ENCODE assay signal across 9 cellular contexts in genomic region chr4:3766791-3767561, GRCh38. TPM values are rescaled to one million over a fixed set of nuclear protein-coding genes. Genes with fewer than 3 reads are reported as not detected.
DNase-seq lines count a peak whose midpoint lies in the region; ATAC-seq, FAIRE-seq and TF ChIP-seq lines count a peak whose summit lies in the region.
"Had no signal": no experiment of that assay in that cellular context is flagged by ENCODE, and none has a peak within 500 bp of the region (broad histone marks: within the 10 kb centered on the region; RNA-seq: fewer than 3 reads in every experiment).

No MANE protein-coding gene starts in this region.

- TF ChIP-seq CTCF in gastrocnemius medialis (IDR thresholded peaks at IDR 0.05 in 4 of 5, conservative IDR thresholded peaks at IDR 0.05 in 1 of 5) = no peak

- peaks cover 0 to 3% of the 10 kb centered on the region in 2 donors for H3K4me1 ChIP-seq in gastrocnemius medialis

- FAIRE-seq in GM19239 (lab: Jason Lieb, UNC) (no peak), H54 (lab: Jason Lieb, UNC) (no peak)

- H3K9me3 ChIP-seq in SK-N-MC (ENCODE audit: low read depth, low read length) (no peaks in the 10 kb centered on the region), gastrocnemius medialis (no peaks in the 10 kb centered on the region)

- no peaks in the 10 kb centered on the region for H3K36me3 ChIP-seq in SK-N-MC (ENCODE audit: insufficient read depth, low read length)
- H3K36me3 ChIP-seq in gastrocnemius medialis = no peaks in the 10 kb centered on the region

- H3K4me3 ChIP-seq in SK-N-MC = 0 out of 2 replicates have a peak overlapping the region, but pooled peaks have one; percentile 18
- H3K4me3 ChIP-seq in gastrocnemius medialis = peak overlapping the region in 3 of 4 donors; percentile 33 to 42 (median 42)

- TF ChIP-seq POLR2A in gastrocnemius medialis (IDR thresholded peaks at IDR 0.05) (no peak), H54 (IDR thresholded peaks at IDR 0.05; ENCODE audit: low read depth, low read length) (no peak)

- no peak overlapping the region for H3K27ac ChIP-seq in SK-N-MC
- H3K27ac ChIP-seq in gastrocnemius medialis = peak overlapping the region in 1 of 4 donors; percentile 54

- in situ Hi-C loops in gastrocnemius medialis (cut with MboI; ENCODE audit: low sequenced_read_pairs in 4 of 4) = no loop called here

- DNase-seq in GM19239 (ENCODE audit: insufficient read length, low spot score) (peak; percentile 52), SK-N-MC (ENCODE audit: low read depth, low spot score) (no peak), foreskin melanocyte (peak; percentile 7), gastrocnemius medialis (no peak), H54 (ENCODE audit: insufficient read length, low spot score) (no peak), NCI-H1694 treated with DMSO at 0.1 percent for 48 hours (lab: John Stamatoyannopoulos, UW) (no peak), NCI-H2107 treated with DMSO at 0.1 percent for 48 hours (lab: John Stamatoyannopoulos, UW; ENCODE audit: unreplicated experiment) (no peak)
- DNase-seq: activated CD4-positive, alpha-beta T cell treated with anti-CD3 and anti-CD28 coated beads, Interleukin-2, amount 50 U/mL, for 1 hour had no signal

- intact Hi-C loops in gastrocnemius medialis (cut with DNase I; ENCODE audit: low total_unique reads) = no loop called here

- no peak for ATAC-seq in gastrocnemius medialis

- H3K9ac ChIP-seq in SK-N-MC (ENCODE audit: insufficient read length) = no peak overlapping the region

- H3K27me3 ChIP-seq in gastrocnemius medialis = peaks cover 38 to 43% (median 43%) of the 10 kb centered on the region in 3 donors

RNA-seq across cellular contexts. Expression of gene ADRA2C, which starts 0.8 kb away (rescaled TPM):
- 1 to 10 TPM; 2.5 to 7.9 (median 4.8) TPM for total RNA-seq in gastrocnemius medialis
- total RNA-seq: M059J had no signal

Comparison
In these comparisons a context has a peak if more than half of its experiments do, and no peak if none do; other contexts are left out.
1. DNase-seq: peak in GM19239 (single experiment) and foreskin melanocyte (single experiment); none in SK-N-MC (single experiment), gastrocnemius medialis (0 of 2), H54 (single experiment), NCI-H1694 treated with DMSO at 0.1 percent for 48 hours (single experiment) and NCI-H2107 treated with DMSO at 0.1 percent for 48 hours (single experiment).